22 cellular contexts compared by ENCODE assay signal in the genomic region with DNA sequence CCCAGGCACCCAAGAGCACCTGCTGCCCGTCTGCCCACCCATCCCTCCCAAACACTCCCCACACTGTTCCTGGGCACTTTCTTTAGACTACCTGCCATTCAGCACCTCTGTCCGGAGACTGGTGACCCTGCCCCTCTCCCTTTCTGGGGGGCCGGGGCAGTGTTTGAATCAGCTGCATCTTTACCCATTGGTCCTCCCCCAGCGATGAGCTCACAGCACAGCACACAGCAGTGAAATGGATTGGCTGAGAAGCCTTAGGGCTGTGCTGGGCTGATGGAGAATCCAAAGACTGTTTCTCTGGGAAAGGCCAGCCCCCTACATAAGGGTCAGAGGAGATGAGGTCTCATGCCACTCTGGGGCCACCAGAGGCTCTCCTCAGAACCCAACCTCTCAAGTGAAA. TPM values are rescaled to one million over a fixed set of nuclear protein-coding genes. Genes with fewer than 3 reads are reported as not detected.
"Had no signal": no experiment of that assay in that cellular context is flagged by ENCODE, and none has a peak within 500 bp of the region (broad histone marks: within the 10 kb centered on the region; RNA-seq: fewer than 3 reads in every experiment).

No MANE protein-coding gene starts in this region.

- FAIRE-seq: endometrium, keratinocyte, small intestine had no signal

- H3K27ac ChIP-seq: esophagus muscularis mucosa, gastroesophageal sphincter, left ventricle myocardium inferior, neutrophil, right atrium auricular region, tibial artery had no signal

- H3K4me3 Mint-ChIP-seq: central memory CD8-positive, alpha-beta T cell; naive thymus-derived CD4-positive, alpha-beta T cell; nephron progenitor cell had no signal

- H3K4me3 ChIP-seq: esophagus muscularis mucosa, gastroesophageal sphincter, left ventricle myocardium inferior, lung, right atrium auricular region, tibial artery had no signal

- ATAC-seq: gastroesophageal sphincter, left cardiac atrium had no signal

- H3K9me3 Mint-ChIP-seq: central memory CD8-positive, alpha-beta T cell; naive thymus-derived CD4-positive, alpha-beta T cell; nephron progenitor cell had no signal

- H3K36me3 Mint-ChIP-seq: naive thymus-derived CD4-positive, alpha-beta T cell had no signal

- H3K4me1 Mint-ChIP-seq: central memory CD8-positive, alpha-beta T cell; naive thymus-derived CD4-positive, alpha-beta T cell had no signal

- H3K27ac Mint-ChIP-seq: naive thymus-derived CD4-positive, alpha-beta T cell; nephron progenitor cell had no signal

- H3K9me3 ChIP-seq: esophagus muscularis mucosa, gastroesophageal sphincter, left ventricle myocardium inferior, neutrophil, right atrium auricular region, tibial artery had no signal

- H3K4me1 ChIP-seq: esophagus muscularis mucosa, gastroesophageal sphincter, right atrium auricular region, tibial artery had no signal

- DNase-seq: effector memory CD4-positive, alpha-beta T cell; foreskin fibroblast; glutamatergic neuron; left cardiac atrium; left ventricle myocardium inferior; mesenchymal stem cell; naive thymus-derived CD4-positive, alpha-beta T cell; nephron progenitor cell; small intestine; stimulated activated CD4-positive, alpha-beta T cell treated with anti-CD3 and anti-CD28 coated beads, Interleukin-2, amount 100 ng/mL, for 48 hours; stimulated activated naive CD4-positive, alpha-beta T cell treated with Interleukin-2 at 50 U/mL for 16 hours had no signal

RNA-seq across cellular contexts. Expression of gene VWA2, which starts 40.2 kb away (rescaled TPM):
- total RNA-seq: left ventricle myocardium inferior, mononuclear cell, pulmonary artery endothelial cell, right atrium auricular region had no signal
- polyA plus RNA-seq: naive thymus-derived CD4-positive, alpha-beta T cell had no signal
